Comparison of ENCODE assay signal across 17 cellular contexts in genomic region chr11:72389116-72389515, GRCh38. TPM values are rescaled to one million over a fixed set of nuclear protein-coding genes. Genes with fewer than 3 reads are reported as not detected.
DNase-seq lines count a peak whose midpoint lies in the region; ATAC-seq, FAIRE-seq and TF ChIP-seq lines count a peak whose summit lies in the region.
"Had no signal": no experiment of that assay in that cellular context is flagged by ENCODE, and none has a peak within 500 bp of the region (broad histone marks: within the 10 kb centered on the region; RNA-seq: fewer than 3 reads in every experiment).

No MANE protein-coding gene starts in this region.

- DNase-seq in stimulated activated naive CD8-positive, alpha-beta T cell treated with anti-CD3 and anti-CD28 coated beads, Interleukin-15, amount 100 ng/mL, for 72 hours, result no peak
- DNase-seq in stimulated activated naive CD8-positive, alpha-beta T cell treated with anti-CD3 and anti-CD28 coated beads, Interleukin-15, Interleukin-2, amounts not matched to agents 100 U/mL and 50 U/mL, for 24 hours, result no peak
- DNase-seq in PC-3 (peak; percentile 21), bronchial epithelial cell (ENCODE audit: low read depth) (peak; percentile 24), posterior cingulate gyrus (no peak)
- DNase-seq: BE2C; Caco-2; CD8-positive, alpha-beta memory T cell; DMS53; GF-D8; GOT3; H9; IMR-90 had no signal

- no peak overlapping the region for H3K4me3 ChIP-seq in PC-3 (ENCODE audit: low read length)
- H3K4me3 ChIP-seq in bronchial epithelial cell (ENCODE audit: low read depth, low read length), result no peak overlapping the region
- H3K4me3 ChIP-seq: A549 had no signal

- no peak overlapping the region for H3K4me3 Mint-ChIP-seq in stimulated activated naive CD8-positive, alpha-beta T cell treated with anti-CD3 and anti-CD28 coated beads, Interleukin-15, amount 100 ng/mL, for 72 hours
- H3K4me3 Mint-ChIP-seq: CD8-positive, alpha-beta memory T cell; H9 had no signal

- H3K27ac Mint-ChIP-seq in stimulated activated naive CD8-positive, alpha-beta T cell treated with anti-CD3 and anti-CD28 coated beads, Interleukin-15, amount 100 ng/mL, for 72 hours, result no peak overlapping the region

- H3K27me3 ChIP-seq in PC-3 (ENCODE audit: low read length) (no peaks in the 10 kb centered on the region), bronchial epithelial cell (ENCODE audit: control insufficient read depth, insufficient read depth, low read length) (no peaks in the 10 kb centered on the region)
- H3K27me3 ChIP-seq: BE2C had no signal

- POLR2A ChIA-PET in PC-3 (lab: Charles Lee; ENCODE audit: unreplicated experiment), result no interaction called here

- H3K27me3 Mint-ChIP-seq in stimulated activated naive CD8-positive, alpha-beta T cell treated with anti-CD3 and anti-CD28 coated beads, Interleukin-15, amount 100 ng/mL, for 72 hours, result no peaks in the 10 kb centered on the region
- H3K27me3 Mint-ChIP-seq: CD8-positive, alpha-beta memory T cell had no signal

- peaks cover 3 to 6% of the 10 kb centered on the region in 2 donors for H3K9me3 Mint-ChIP-seq in stimulated activated naive CD8-positive, alpha-beta T cell treated with anti-CD3 and anti-CD28 coated beads, Interleukin-15, amount 100 ng/mL, for 72 hours
- H3K9me3 Mint-ChIP-seq: H9 had no signal

- no peaks in the 10 kb centered on the region for H3K4me1 ChIP-seq in PC-3 (ENCODE audit: insufficient read depth, low read length)
- H3K4me1 ChIP-seq: A549, Caco-2 had no signal

- CTCF ChIA-PET in PC-3 (lab: Charles Lee), result no interaction called here

- intact Hi-C loops in PC-3 (cut with micrococcal nuclease), result no loop called here
- intact Hi-C loops in posterior cingulate gyrus (cut with DNase I), result no loop called here

- no peaks in the 10 kb centered on the region for H3F3A ChIP-seq in PC-3 (ENCODE audit: low read length, unreplicated experiment)

- no peak overlapping the region for H2AFZ ChIP-seq in PC-3 (ENCODE audit: low read length)

- no peak overlapping the region for H3K4me2 ChIP-seq in PC-3 (ENCODE audit: low read length)
- H3K4me2 ChIP-seq: A549 had no signal

- no peak for TF ChIP-seq CTCF in PC-3 (conservative IDR thresholded peaks at IDR 0.05; ENCODE audit: low read depth, low read length)
- TF ChIP-seq CTCF in bronchial epithelial cell (IDR thresholded peaks at IDR 0.05; ENCODE audit: insufficient read depth, low read length, severe bottlenecking), result no peak

- no TSS peak for BruUV-seq in PC-3 (replicated peaks; lab: Mats Ljungman, UMichigan)

- H3K9ac ChIP-seq in PC-3 (ENCODE audit: low read length), result no peak overlapping the region

- H3K79me2 ChIP-seq in PC-3 (ENCODE audit: low read length), result no peaks in the 10 kb centered on the region

- FAIRE-seq in bronchial epithelial cell (lab: Jason Lieb, UNC), result no peak
- FAIRE-seq: A549 had no signal

- no peak overlapping the region for H3K27ac ChIP-seq in PC-3 (ENCODE audit: low read length)
- H3K27ac ChIP-seq: A549, C4-2B had no signal

- H3K4me1 Mint-ChIP-seq in stimulated activated naive CD8-positive, alpha-beta T cell treated with anti-CD3 and anti-CD28 coated beads, Interleukin-15, amount 100 ng/mL, for 72 hours, result peaks cover 8% of the 10 kb centered on the region

- no peaks in the 10 kb centered on the region for H3K36me3 ChIP-seq in PC-3 (ENCODE audit: low read depth, low read length)
- H3K36me3 ChIP-seq in bronchial epithelial cell (ENCODE audit: control insufficient read depth, insufficient read depth, low read length), result no peaks in the 10 kb centered on the region

- no peaks in the 10 kb centered on the region for H3K9me2 ChIP-seq in PC-3 (replicated peaks; ENCODE audit: low read length)

- ATAC-seq in stimulated activated naive CD8-positive, alpha-beta T cell treated with anti-CD3 and anti-CD28 coated beads, Interleukin-15, amount 100 ng/mL, for 72 hours, result peak; percentile 28
- no peak for ATAC-seq in stimulated activated naive CD8-positive, alpha-beta T cell treated with anti-CD3 and anti-CD28 coated beads, Interleukin-15, Interleukin-2, amounts not matched to agents 100 U/mL and 50 U/mL, for 24 hours
- ATAC-seq in PC-3 (no peak), GM21367 (IDR thresholded peaks at IDR 0.05; ENCODE audit: unreplicated experiment) (no peak), HG03432 (IDR thresholded peaks at IDR 0.05; ENCODE audit: unreplicated experiment) (no peak)
- ATAC-seq: A549 had no signal

- H4K20me1 ChIP-seq in PC-3 (ENCODE audit: low read length), result no peaks in the 10 kb centered on the region

- H3K9me3 ChIP-seq in PC-3 (ENCODE audit: low read length), result no peaks in the 10 kb centered on the region
- H3K9me3 ChIP-seq: A549, BE2C, Caco-2 had no signal

RNA-seq across cellular contexts. Expression of gene CLPB, which starts 45.2 kb away (rescaled TPM):
- total RNA-seq in PC-3 (2014; rRNA removed), result 83.0 and 107 TPM in 2 replicates
- 28.5 and 33.7 TPM in 2 replicates for total RNA-seq in bronchial epithelial cell

Comparison
In these comparisons a context has a peak if more than half of its experiments do, and no peak if none do; other contexts are left out.
1. DNase-seq: peak in PC-3 (single experiment) and bronchial epithelial cell (single experiment); none in stimulated activated naive CD8-positive, alpha-beta T cell treated with anti-CD3 and anti-CD28 coated beads, Interleukin-15, amount 100 ng/mL, for 72 hours (0 of 2), stimulated activated naive CD8-positive, alpha-beta T cell treated with anti-CD3 and anti-CD28 coated beads, Interleukin-15, Interleukin-2, amounts not matched to agents 100 U/mL and 50 U/mL, for 24 hours (single experiment) and posterior cingulate gyrus (0 of 10).